ENCODE assay signal across 11 cellular contexts in genomic region chr1:185864889-185865288, GRCh38.
DNase-seq lines count a peak whose midpoint lies in the region; TF ChIP-seq lines count a peak whose summit lies in the region.
"Had no signal": no experiment of that assay in that cellular context is flagged by ENCODE, and none has a peak within 500 bp of the region (broad histone marks: within the 10 kb centered on the region; RNA-seq: fewer than 3 reads in every experiment).

No MANE protein-coding gene starts in this region.

- H3K4me3 ChIP-seq in fibroblast of mammary gland (ENCODE audit: control insufficient read depth, low read depth, low read length) (no peak overlapping the region), ovary (no peak overlapping the region)

- no peak for TF ChIP-seq EP300 in ovary (IDR thresholded peaks at IDR 0.05)

- no peaks in the 10 kb centered on the region for H3K36me3 ChIP-seq in ovary

- WGBS in ovary, 3 donors = 93 to 95% (median 94%) methylated on average over 2 of the region's 2 CpGs

- TF ChIP-seq POLR2A in ovary (IDR thresholded peaks at IDR 0.05) = no peak

- intact Hi-C loops in ovary (cut with DNase I) = no loop called here

- no peaks in the 10 kb centered on the region for H3K27me3 ChIP-seq in ovary

- DNase-seq in HCEC 1CT = peak; percentile 80
- DNase-seq in T1000 (lab: John Stamatoyannopoulos, UW) = peak; percentile 41
- peak; percentile 99 for DNase-seq in fibroblast of mammary gland (ENCODE audit: low read depth)
- DNase-seq in smooth muscle cell of the brain vasculature (ENCODE audit: low read depth, low spot score) = peak; percentile 13
- DNase-seq in stimulated activated naive CD4-positive, alpha-beta T cell treated with Interleukin-2 at 50 U/mL for 16 hours (lab: John Stamatoyannopoulos, UW) = no peak
- no peak for DNase-seq in ovary
- DNase-seq in activated CD8-positive, alpha-beta memory T cell treated with anti-CD3 and anti-CD28 coated beads for 24 hours = no peak
- DNase-seq in activated CD4-positive, CD25-positive, alpha-beta regulatory T cell treated with anti-CD3 and anti-CD28 coated beads, Interleukin-2, amount 50 U/mL, for 72 hours = no peak
- DNase-seq: DND-41, naive B cell, SIG-M5 had no signal

- no peaks in the 10 kb centered on the region for H3K9me3 ChIP-seq in ovary

- TF ChIP-seq CTCF in fibroblast of mammary gland (conservative IDR thresholded peaks at IDR 0.05; ENCODE audit: control insufficient read depth, insufficient read depth, low read depth, low read length) = no peak
- TF ChIP-seq CTCF in ovary (IDR thresholded peaks at IDR 0.05) = no peak

- H3K4me1 ChIP-seq in ovary (ENCODE audit: insufficient read depth) = no peaks in the 10 kb centered on the region

- no peak overlapping the region for H3K27ac ChIP-seq in ovary

Comparison
In these comparisons a context has a peak if more than half of its experiments do, and no peak if none do; other contexts are left out.
1. DNase-seq: peak in HCEC 1CT (single experiment), T1000 (single experiment), fibroblast of mammary gland (single experiment) and smooth muscle cell of the brain vasculature (single experiment); none in stimulated activated naive CD4-positive, alpha-beta T cell treated with Interleukin-2 at 50 U/mL for 16 hours (single experiment), ovary (0 of 5), activated CD8-positive, alpha-beta memory T cell treated with anti-CD3 and anti-CD28 coated beads for 24 hours (single experiment) and activated CD4-positive, CD25-positive, alpha-beta regulatory T cell treated with anti-CD3 and anti-CD28 coated beads, Interleukin-2, amount 50 U/mL, for 72 hours (single experiment).